In the genomic region with DNA sequence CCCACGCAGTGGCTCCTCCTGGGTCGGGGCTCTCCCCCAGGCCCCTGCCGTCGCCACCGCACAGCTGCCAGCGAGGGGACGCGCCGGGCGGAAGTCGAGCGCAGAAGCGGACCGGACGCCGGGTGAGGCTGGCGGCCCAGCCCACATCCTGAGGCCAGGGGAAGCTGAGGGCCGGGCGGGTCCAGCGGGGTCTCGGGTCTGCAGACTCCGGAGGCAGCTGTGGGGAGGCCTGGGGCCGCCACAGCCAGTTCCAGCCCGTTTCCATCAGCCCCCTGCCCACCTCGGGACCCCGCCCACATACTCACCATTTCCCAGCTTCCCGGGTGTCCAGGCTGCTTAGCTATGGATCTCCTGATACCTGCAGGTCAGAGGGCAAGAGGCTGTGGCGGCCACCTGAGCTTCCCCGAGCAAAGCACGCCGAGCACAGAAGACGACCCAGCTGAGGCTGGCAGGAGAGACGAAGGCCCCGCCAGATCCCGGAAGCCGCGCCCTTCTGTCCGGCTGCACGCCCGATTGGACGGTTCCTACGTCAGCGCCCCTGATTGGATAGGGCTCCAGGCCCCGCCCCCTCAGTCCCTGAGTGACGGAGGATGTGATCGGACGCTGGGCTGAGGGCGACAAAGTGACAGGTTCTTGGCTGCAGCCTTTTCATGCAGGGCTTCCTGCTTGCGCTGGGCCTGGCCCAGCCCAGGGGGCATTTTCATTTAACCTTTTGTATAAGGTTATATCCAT, we compare ENCODE assay signal across 8 cellular contexts. TPM values are rescaled to one million over a fixed set of nuclear protein-coding genes. Genes with fewer than 3 reads are reported as not detected.
DNase-seq lines count a peak whose midpoint lies in the region; ATAC-seq and TF ChIP-seq lines count a peak whose summit lies in the region.

No MANE protein-coding gene starts in this region.

- peaks cover 0 to 22% of the 10 kb centered on the region in 2 donors for H3K4me1 ChIP-seq in adrenal gland (replicated peaks in 1 of 2)

- peak overlapping the region; percentile 32 to 92 (median 70) for H3K4me3 ChIP-seq in adrenal gland

- H3K36me3 ChIP-seq in adrenal gland (replicated peaks in 1 of 2): no peaks in the 10 kb centered on the region

- TF ChIP-seq POLR2A in adrenal gland (IDR thresholded peaks at IDR 0.05): peak; percentile 77 to 80

- in situ Hi-C loops in GM13976 (cut with MboI; ENCODE audit: low sequenced_read_pairs, unreplicated experiment): no loop called here

- WGBS in adrenal gland, 4 donors: 0 to 2% (median 0%) methylated on average over 10 to 49 of the region's 49 CpGs

- H3K27ac ChIP-seq in adrenal gland: peak overlapping the region in 4 of 5 donors; percentile 79 to 91 (median 82)

- DNase-seq in GM13976 (ENCODE audit: low spot score) (peak; percentile 95), NCI-H1436 treated with DMSO at 0.1 percent for 48 hours (lab: John Stamatoyannopoulos, UW) (peak; percentile 82), T follicular helper cell (ENCODE audit: low read depth) (peak; percentile 91), adrenal gland (peak; percentile 96 to 99 (median 98)), left cardiac atrium (peak; percentile 99), posterior vena cava (ENCODE audit: low spot score) (peak; percentile 99), ureter (ENCODE audit: low spot score) (peak; percentile 98)

- no peaks in the 10 kb centered on the region for H3K27me3 ChIP-seq in adrenal gland

- no peaks in the 10 kb centered on the region for H3K9me3 ChIP-seq in adrenal gland (replicated peaks in 1 of 3)

- intact Hi-C loops in adrenal gland (cut with DNase I): no loop called here
- intact Hi-C loops in left cardiac atrium (cut with DNase I): no loop called here
- intact Hi-C loops in posterior vena cava (cut with DNase I): no loop called here

- peak; percentile 93 for ATAC-seq in HG02852 (IDR thresholded peaks at IDR 0.05; ENCODE audit: unreplicated experiment)
- peak; percentile 100 for ATAC-seq in left cardiac atrium

- TF ChIP-seq CTCF in GM13976 (IDR thresholded peaks at IDR 0.05; ENCODE audit: borderline replicate concordance, control extremely low read depth, extremely low read depth, insufficient read depth, missing control alignments) (no peak), adrenal gland (IDR thresholded peaks at IDR 0.05) (no peak)

RNA-seq across cellular contexts. Expression of gene ZNF124, which starts 38.7 kb away (rescaled TPM):
- total RNA-seq in adrenal gland: 10 to 100 TPM in 7 of 8 donors, 1 to 10 TPM in 1; 8.7 to 21.7 (median 14.3) TPM
- polyA plus RNA-seq in adrenal gland: 1 to 10 TPM in 2 of 3 donors, under 1 TPM in 1; 0.97 to 2.3 (median 1.3) TPM
- total RNA-seq in left cardiac atrium: 10 to 100 TPM in 1 of 2 donors, 1 to 10 TPM in 1; 10.0 to 15.5 TPM
- 10 to 100 TPM; 15.5 to 22.9 TPM for total RNA-seq in posterior vena cava
- 46.4 TPM for total RNA-seq in ureter

RNA-seq across cellular contexts. Expression of gene VN1R5, which starts 45.3 kb away (rescaled TPM):
- not detected for total RNA-seq in adrenal gland
- not detected for polyA plus RNA-seq in adrenal gland
- total RNA-seq in left cardiac atrium: not detected
- total RNA-seq in posterior vena cava: not detected
- not detected for total RNA-seq in ureter

Comparison
In these comparisons a context has a peak if more than half of its experiments do, and no peak if none do; other contexts are left out.
1. Peak in every context shown above with its lines: DNase-seq, ATAC-seq, H3K4me3 ChIP-seq and H3K27ac ChIP-seq.